9 cellular contexts compared by ENCODE assay signal in the genomic region with DNA sequence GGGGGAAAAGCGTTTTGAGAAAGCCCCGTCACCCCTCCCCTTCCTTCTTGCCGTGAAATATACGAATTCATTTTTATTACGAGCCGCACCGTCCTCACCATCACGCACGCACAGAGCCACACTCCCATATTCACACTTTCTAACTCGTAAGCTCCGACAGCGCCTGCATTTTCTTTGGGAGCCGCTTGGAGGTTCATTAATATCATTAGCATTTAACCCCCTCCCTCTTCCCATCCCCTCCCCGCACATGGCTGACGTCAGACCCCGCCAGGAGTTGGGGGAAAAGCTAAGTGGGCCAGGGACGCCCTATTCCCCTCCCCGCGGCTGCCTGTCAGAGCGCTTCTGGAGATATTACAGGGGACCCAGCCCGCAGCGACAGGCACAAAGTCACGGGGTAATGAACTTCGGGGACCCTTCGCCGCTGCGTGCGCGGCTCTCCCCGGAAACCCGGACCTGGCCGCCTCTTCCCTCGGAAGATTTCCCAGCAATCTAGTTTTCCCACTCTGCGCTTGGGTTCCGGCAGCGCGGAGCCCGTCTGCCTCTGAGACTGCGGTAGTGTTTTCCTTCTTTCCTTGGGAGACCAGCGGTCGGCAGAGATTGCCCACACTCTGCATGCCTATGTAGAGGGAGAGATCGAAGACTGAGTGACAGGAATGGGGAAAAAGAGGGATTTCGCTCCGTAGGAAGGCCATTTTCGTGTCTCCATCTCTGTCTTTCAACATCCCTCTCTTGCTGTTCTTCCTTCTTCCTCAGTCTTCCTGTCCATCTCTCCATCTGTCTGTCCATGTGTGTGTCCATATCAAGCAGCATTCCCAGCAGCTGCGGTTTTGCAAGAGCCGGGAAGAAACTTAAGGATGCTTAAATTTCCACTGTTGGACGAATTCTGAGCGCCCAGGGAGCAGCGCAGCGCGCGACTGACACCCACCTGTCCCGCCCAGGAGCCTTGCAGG. TPM values are rescaled to one million over a fixed set of nuclear protein-coding genes. Genes with fewer than 3 reads are reported as not detected.
DNase-seq lines count a peak whose midpoint lies in the region; TF ChIP-seq lines count a peak whose summit lies in the region.
"Had no signal": no experiment of that assay in that cellular context is flagged by ENCODE, and none has a peak within 500 bp of the region (broad histone marks: within the 10 kb centered on the region; RNA-seq: fewer than 3 reads in every experiment).

A gene (plus strand): TSS at position 309 of the 950 bp plus-strand sequence. CDS start 744 bp downstream, outside the sequence.

- peaks cover 21% of the 10 kb centered on the region for H3K4me1 ChIP-seq in SJSA1 (replicated peaks)
- H3K4me1 ChIP-seq in skeletal muscle satellite cell (ENCODE audit: control insufficient read depth, insufficient read depth, low read length) = peaks cover 14% of the 10 kb centered on the region
- no peaks in the 10 kb centered on the region for H3K4me1 ChIP-seq in PC-9 (replicated peaks; ENCODE audit: insufficient read depth)

- H3K4me3 Mint-ChIP-seq in immature natural killer cell = peak within 1 kb of the TSS in 1 of 5 donors; percentile 35

- H3K27me3 Mint-ChIP-seq in immature natural killer cell (ENCODE audit: low read depth in 3 of 3) = peaks cover 22 to 63% (median 44%) of the 10 kb centered on the region in 3 donors

- H3K9me3 ChIP-seq in SJSA1 (replicated peaks) (no peaks in the 10 kb centered on the region), skeletal muscle satellite cell (replicated peaks; ENCODE audit: low read length) (no peaks in the 10 kb centered on the region), PC-9 (ENCODE audit: insufficient read depth, low read depth) (no peaks in the 10 kb centered on the region)

- no TSS peak for BruUV-seq in PC-9 (replicated peaks; lab: Mats Ljungman, UMichigan)

- no peaks in the 10 kb centered on the region for H3K36me3 Mint-ChIP-seq in immature natural killer cell

- no peak within 1 kb of the TSS for H3K9ac ChIP-seq in skeletal muscle satellite cell (ENCODE audit: low read depth, low read length)

- TF ChIP-seq CTCF in fibroblast of the aortic adventitia (IDR thresholded peaks at IDR 0.05; ENCODE audit: insufficient read depth, low read length) (no peak), PC-9 (conservative IDR thresholded peaks at IDR 0.05) (no peak)

- no peaks in the 10 kb centered on the region for H3K9me2 ChIP-seq in PC-9 (ENCODE audit: insufficient read depth)

- H3K4me1 Mint-ChIP-seq in immature natural killer cell = peaks cover 29 to 35% of the 10 kb centered on the region in 2 donors

- no peaks in the 10 kb centered on the region for H4K20me1 ChIP-seq in PC-9 (ENCODE audit: insufficient read depth)

- peaks cover 0 to 8% (median 0%) of the 10 kb centered on the region in 6 donors for H3K9me3 Mint-ChIP-seq in immature natural killer cell

- no peaks in the 10 kb centered on the region for H3K79me2 ChIP-seq in PC-9 (ENCODE audit: low read depth)

- H3K36me3 ChIP-seq in SJSA1 = no peaks in the 10 kb centered on the region
- no peaks in the 10 kb centered on the region for H3K36me3 ChIP-seq in skeletal muscle satellite cell (ENCODE audit: insufficient read depth, low read length)
- no peaks in the 10 kb centered on the region for H3K36me3 ChIP-seq in PC-9 (ENCODE audit: low read depth)

- no peaks in the 10 kb centered on the region for H3F3A ChIP-seq in PC-9 (ENCODE audit: insufficient read depth, low read depth)

- intact Hi-C loops in PC-9 (cut with micrococcal nuclease; ENCODE audit: unreplicated experiment) = no loop called here

- H3K4me3 ChIP-seq in SJSA1 = peak within 1 kb of the TSS; percentile 31
- H3K4me3 ChIP-seq in fibroblast of the aortic adventitia (ENCODE audit: low read depth, low read length) = peak within 1 kb of the TSS; percentile 10
- H3K4me3 ChIP-seq in skeletal muscle satellite cell (ENCODE audit: low read length) = peak within 1 kb of the TSS; percentile 47
- no peak within 1 kb of the TSS for H3K4me3 ChIP-seq in PC-9

- POLR2A ChIA-PET in PC-9 (lab: Charles Lee; ENCODE audit: unreplicated experiment) = no interaction called here

- no peak within 1 kb of the TSS for H3K27ac ChIP-seq in SJSA1
- H3K27ac ChIP-seq in PC-9 = no peak within 1 kb of the TSS

- CTCF ChIA-PET in PC-9 (lab: Charles Lee) = no interaction called here

- H3K4me2 ChIP-seq in skeletal muscle satellite cell (ENCODE audit: low read length) = peak within 1 kb of the TSS; percentile 65
- no peak within 1 kb of the TSS for H3K4me2 ChIP-seq in PC-9

- H3K27me3 ChIP-seq in SJSA1 (replicated peaks) (peaks cover 41% of the 10 kb centered on the region), skeletal muscle satellite cell (ENCODE audit: control insufficient read depth, insufficient read depth, low read length) (peaks cover 98% of the 10 kb centered on the region), PC-9 (ENCODE audit: insufficient read depth, low read depth) (peaks cover 16% of the 10 kb centered on the region)

- DNase-seq in activated CD8-positive, alpha-beta memory T cell treated with anti-CD3 and anti-CD28 coated beads for 24 hours = peak; percentile 61
- no peak for DNase-seq in activated CD8-positive, alpha-beta memory T cell treated with anti-CD3 and anti-CD28 coated beads, Interleukin-2, amount 50 U/mL, for 4 hours
- DNase-seq in SJSA1 (ENCODE audit: low read depth in 1 of 2, low spot score in 2 of 2) = peak in 1 of 2 experiments; percentile 24
- peak; percentile 18 for DNase-seq in fibroblast of the aortic adventitia (ENCODE audit: low read depth)
- no peak for DNase-seq in immature natural killer cell
- no peak for DNase-seq in RPMI8226
- no peak for DNase-seq in PC-9
- DNase-seq: effector CD4-positive, alpha-beta T cell had no signal

- H3K27ac Mint-ChIP-seq in immature natural killer cell = no peak within 1 kb of the TSS

- H2AFZ ChIP-seq in PC-9 = no peak within 1 kb of the TSS

RNA-seq across cellular contexts. Expression of the gene that starts here (rescaled TPM):
- total RNA-seq in SJSA1 (2014; rRNA removed; shearing (Covaris generic)) = 0.03 and 0.81 TPM in 2 replicates
- total RNA-seq in fibroblast of the aortic adventitia (ENCODE audit: low replicate concordance) (not detected in 2 replicates), PC-9 (2021) (not detected in 2 replicates)
- total RNA-seq in skeletal muscle satellite cell (2012; rRNA removed) = not detected in 2 replicates
- polyA plus RNA-seq in immature natural killer cell = not detected

Comparison
In these comparisons a context has a peak if more than half of its experiments do, and no peak if none do; other contexts are left out.
1. Peak in DNase-seq and H3K4me3 ChIP-seq in fibroblast of the aortic adventitia; RNA of the gene not detected or under 1 TPM.